13 cellular contexts compared by ENCODE assay signal in the genomic region with DNA sequence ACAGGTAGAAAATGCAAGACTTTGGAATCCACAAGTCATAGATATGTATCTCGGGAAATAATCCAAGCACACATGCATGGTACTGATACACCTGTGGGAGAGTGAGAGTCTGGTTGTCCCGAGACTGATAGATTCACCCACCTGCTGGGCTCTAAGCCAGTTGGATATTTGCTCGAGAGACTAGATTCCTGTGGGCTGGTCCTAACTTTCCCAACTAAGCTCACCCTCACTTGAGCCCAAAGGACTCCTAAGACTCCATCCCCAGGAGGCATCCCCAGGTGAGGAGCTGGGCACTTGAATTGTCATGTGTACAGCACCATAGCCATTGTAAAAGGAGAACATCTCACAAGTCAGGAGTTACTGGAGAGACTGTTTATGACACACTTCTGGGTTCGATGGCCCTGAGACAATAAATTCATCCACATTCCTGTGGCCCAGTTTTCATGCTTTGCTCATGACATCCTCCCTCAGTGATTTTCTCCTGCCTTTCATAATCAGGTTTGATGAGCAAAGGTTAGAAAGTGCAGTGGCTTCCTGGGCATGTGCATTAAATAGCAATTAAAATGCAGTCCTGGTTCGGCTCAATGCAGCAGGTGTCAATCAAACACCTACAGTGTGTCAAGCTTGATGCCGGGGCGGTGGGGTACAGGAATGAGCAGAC. TPM values are rescaled to one million over a fixed set of nuclear protein-coding genes. Genes with fewer than 3 reads are reported as not detected.
DNase-seq lines count a peak whose midpoint lies in the region; FAIRE-seq and TF ChIP-seq lines count a peak whose summit lies in the region.
"Had no signal": no experiment of that assay in that cellular context is flagged by ENCODE, and none has a peak within 500 bp of the region (broad histone marks: within the 10 kb centered on the region; RNA-seq: fewer than 3 reads in every experiment).

No MANE protein-coding gene starts in this region.

- H3K4me3 ChIP-seq in hepatocyte = no peak overlapping the region
- H3K4me3 ChIP-seq in thyroid gland (replicated peaks in 1 of 3) = no peak overlapping the region
- H3K4me3 ChIP-seq: psoas muscle had no signal

- peak; percentile 95 for FAIRE-seq in H54 (lab: Jason Lieb, UNC)
- FAIRE-seq: colon had no signal

- intact Hi-C loops in thyroid gland (cut with DNase I) = no loop called here

- no peaks in the 10 kb centered on the region for H3K9me2 ChIP-seq in hepatocyte (replicated peaks; ENCODE audit: insufficient read depth)

- no peak overlapping the region for H2AFZ ChIP-seq in hepatocyte

- no peaks in the 10 kb centered on the region for H4K20me1 ChIP-seq in hepatocyte (ENCODE audit: insufficient read depth, poor library complexity, severe bottlenecking)

- H3K27me3 ChIP-seq in hepatocyte (no peaks in the 10 kb centered on the region), thyroid gland (no peaks in the 10 kb centered on the region)

- peak overlapping the region; percentile 47 for H3K4me2 ChIP-seq in hepatocyte

- H3K36me3 ChIP-seq in hepatocyte (replicated peaks; ENCODE audit: insufficient read depth, low read depth) (no peaks in the 10 kb centered on the region), thyroid gland (no peaks in the 10 kb centered on the region)

- H3K9me3 ChIP-seq in hepatocyte (ENCODE audit: low read depth) (no peaks in the 10 kb centered on the region), thyroid gland (no peaks in the 10 kb centered on the region)
- H3K9me3 ChIP-seq: psoas muscle had no signal

- DNase-seq in H54 (ENCODE audit: insufficient read length, low spot score) (no peak), amniotic epithelial cell (ENCODE audit: low read depth) (peak; percentile 74), hepatocyte (ENCODE audit: low spot score) (peak; percentile 55), thyroid gland (peak in 1 of 2 donors; percentile 12), AML-193 (lab: John Stamatoyannopoulos, UW) (no peak), Ammon's horn (ENCODE audit: low spot score) (no peak), NCI-H2196 (lab: John Stamatoyannopoulos, UW; ENCODE audit: unreplicated experiment) (no peak)
- DNase-seq: activated CD8-positive, alpha-beta T cell treated with anti-CD3 and anti-CD28 coated beads, Interleukin-2, amount 10 ng/mL, durations not matched to agents 7 days and 5 days; activated naive CD4-positive, alpha-beta T cell treated with anti-CD3 and anti-CD28 coated beads, Interleukin-2, amount 50 U/mL, for 16 hours; DMS153; KG1; psoas muscle had no signal

- H3K27ac ChIP-seq in hepatocyte (peak overlapping the region; percentile 87), thyroid gland (peak overlapping the region; percentile 31 to 69 (median 61))
- H3K27ac ChIP-seq: psoas muscle had no signal

- TF ChIP-seq CTCF in hepatocyte (IDR thresholded peaks at IDR 0.05; ENCODE audit: poor library complexity) (no peak), thyroid gland (IDR thresholded peaks at IDR 0.05) (no peak)

- peaks cover 21% of the 10 kb centered on the region for H3K79me2 ChIP-seq in hepatocyte

- WGBS in hepatocyte (ENCODE audit: low lambda C conversion rate, missing lambda C conversion rate) = 57% methylated on average over 7 of the region's 7 CpGs
- WGBS in thyroid gland, 2 donors = 73 to 78% methylated on average over 7 of the region's 7 CpGs

- no peak for TF ChIP-seq POLR2A in H54 (IDR thresholded peaks at IDR 0.05; ENCODE audit: low read depth, low read length)
- TF ChIP-seq POLR2A in thyroid gland (IDR thresholded peaks at IDR 0.05) = no peak

- H3K4me1 ChIP-seq in hepatocyte (ENCODE audit: insufficient read depth) (peaks cover 36% of the 10 kb centered on the region), thyroid gland (peaks cover 29 to 36% of the 10 kb centered on the region in 2 donors)
- H3K4me1 ChIP-seq: psoas muscle had no signal

RNA-seq across cellular contexts. Expression of a gene that starts 18.1 kb away (rescaled TPM):
- total RNA-seq in hepatocyte (50.7 and 52.9 TPM in 2 replicates), thyroid gland (10 to 100 TPM; 48.4 to 56.7 (median 49.7) TPM)
- polyA plus RNA-seq in hepatocyte = 27.7 and 36.1 TPM in 2 replicates

Comparison
In these comparisons a context has a peak if more than half of its experiments do, and no peak if none do; other contexts are left out.
1. DNase-seq: peak in amniotic epithelial cell (single experiment) and hepatocyte (single experiment); none in H54 (single experiment), AML-193 (0 of 2), Ammon's horn (single experiment) and NCI-H2196 (single experiment).